ENCODE assay signal across 15 cellular contexts in genomic region chr3:53680026-53680425, GRCh38.
A peak's percentile ranks its signal among the peaks of the same experiment; 100 is the strongest.
DNase-seq lines count a peak whose midpoint lies in the region; ATAC-seq and TF ChIP-seq lines count a peak whose summit lies in the region.
"Had no signal": no experiment of that assay in that cellular context is flagged by ENCODE, and none has a peak within 500 bp of the region (broad histone marks: within the 10 kb centered on the region; RNA-seq: fewer than 3 reads in every experiment).

No MANE protein-coding gene starts in this region.

- in situ Hi-C loops in GM13976 (cut with MboI; ENCODE audit: low sequenced_read_pairs, unreplicated experiment): no loop called here

- no peak for TF ChIP-seq CTCF in GM13976 (IDR thresholded peaks at IDR 0.05; ENCODE audit: borderline replicate concordance, control extremely low read depth, extremely low read depth, insufficient read depth, missing control alignments)

- peak in 2 of 3 experiments; percentile 31 to 74 for DNase-seq in NCI-H1417 (lab: John Stamatoyannopoulos, UW)
- no peak for DNase-seq in NCI-H1417 treated with DMSO at 0.1 percent for 48 hours (lab: John Stamatoyannopoulos, UW)
- DNase-seq in amniotic epithelial cell (ENCODE audit: low read depth): peak; percentile 17
- DNase-seq in inferior parietal cortex (ENCODE audit: extremely low spot score): peak; percentile 42
- DNase-seq in sciatic nerve (ENCODE audit: low spot score): no peak
- DNase-seq in DMS153 (lab: John Stamatoyannopoulos, UW): no peak
- DNase-seq in left lobe of liver (ENCODE audit: low spot score): no peak
- no peak for DNase-seq in GM13976 (ENCODE audit: low spot score)
- DNase-seq: activated CD4-positive, alpha-beta T cell treated with anti-CD3 and anti-CD28 coated beads for 48 hours; activated T-cell treated with anti-CD3 and anti-CD28 coated beads, Interleukin-2, amount 50 U/mL, for 48 hours; HFFc6; NCI-H2029 treated with DMSO at 0.1 percent for 48 hours; PC-9; T-helper 17 cell; upper lobe of right lung had no signal

- intact Hi-C loops in sciatic nerve (cut with DNase I): no loop called here

- peak; percentile 84 for ATAC-seq in sciatic nerve
- no peak for ATAC-seq in left lobe of liver
- ATAC-seq: T-helper 17 cell, upper lobe of right lung had no signal

Comparison
In these comparisons a context has a peak if more than half of its experiments do, and no peak if none do; other contexts are left out.
1. DNase-seq: peak in NCI-H1417 (2 of 3), amniotic epithelial cell (single experiment) and inferior parietal cortex (single experiment); none in NCI-H1417 treated with DMSO at 0.1 percent for 48 hours (single experiment), sciatic nerve (single experiment), DMS153 (single experiment), left lobe of liver (single experiment) and GM13976 (single experiment).